In the genomic region with DNA sequence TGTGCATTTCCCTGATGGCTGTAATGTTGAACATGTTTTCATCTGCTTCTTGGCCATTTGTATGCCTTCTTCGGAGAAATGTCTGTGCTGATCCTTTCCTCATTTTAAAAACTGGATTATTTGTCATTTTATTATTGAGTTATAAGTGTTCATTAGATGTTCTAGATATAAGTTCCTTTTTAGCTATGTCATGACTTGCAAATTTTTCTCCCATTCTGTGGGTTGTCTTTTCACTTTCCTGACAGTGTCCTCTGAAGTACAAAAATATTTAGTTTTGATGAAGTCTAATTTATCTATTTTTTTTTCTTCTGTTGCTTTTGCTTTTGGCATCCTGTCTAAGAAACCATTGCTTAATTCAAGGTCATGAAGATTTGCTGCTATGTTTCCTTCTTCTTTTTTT, we compare ENCODE assay signal across 2 cellular contexts.
TF ChIP-seq lines count a peak whose summit lies in the region.

No MANE protein-coding gene starts in this region.

TF ChIP-seq in HepG2, 621 proteins besides CTCF, POLR2A, EP300 and RAD21:
- peak; percentile 63; the same call in 1 of the 2 replicates for TF ChIP-seq NFE2L2 (IDR thresholded peaks at IDR 0.05; ENCODE audit: low read length)
- no peak for TF ChIP-seq U2AF2 (IDR thresholded peaks at IDR 0.05; ENCODE audit: low read depth, low read length)
- TF ChIP-seq, protein P1, sequence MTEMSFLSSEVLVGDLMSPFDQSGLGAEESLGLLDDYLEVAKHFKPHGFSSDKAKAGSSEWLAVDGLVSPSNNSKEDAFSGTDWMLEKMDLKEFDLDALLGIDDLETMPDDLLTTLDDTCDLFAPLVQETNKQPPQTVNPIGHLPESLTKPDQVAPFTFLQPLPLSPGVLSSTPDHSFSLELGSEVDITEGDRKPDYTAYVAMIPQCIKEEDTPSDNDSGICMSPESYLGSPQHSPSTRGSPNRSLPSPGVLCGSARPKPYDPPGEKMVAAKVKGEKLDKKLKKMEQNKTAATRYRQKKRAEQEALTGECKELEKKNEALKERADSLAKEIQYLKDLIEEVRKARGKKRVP (CRISPR knock-in tag; IDR thresholded peaks at IDR 0.05), result no peak

TF ChIP-seq in K562, 482 proteins besides CTCF, POLR2A, EP300 and RAD21:
- TF ChIP-seq CBX1 (IDR thresholded peaks at IDR 0.05; ENCODE audit: low read depth) (no peak), MAFG (tag; conservative IDR thresholded peaks at IDR 0.05) (peak; percentile 35), NFIX (CRISPR knock-in tag; IDR thresholded peaks at IDR 0.05; ENCODE audit: low read depth) (no peak), ZNF316 (IDR thresholded peaks at IDR 0.05) (0 out of 2 replicates have a peak, but pooled peaks have one; percentile 5), NFE2L1 (tag; IDR thresholded peaks at IDR 0.05; ENCODE audit: borderline replicate concordance, low read depth) (0 out of 2 replicates have a peak, but pooled peaks have one; percentile 3), SRSF1 (IDR thresholded peaks at IDR 0.05; ENCODE audit: low read depth, low read length) (no peak)
TF ChIP-seq in K562: peak in this region for 3.
